In genomic region chr20:53672484-53673129, GRCh38 we compare ENCODE assay signal across 19 cellular contexts.
DNase-seq lines count a peak whose midpoint lies in the region; FAIRE-seq and TF ChIP-seq lines count a peak whose summit lies in the region.
"Had no signal": no experiment of that assay in that cellular context is flagged by ENCODE, and none has a peak within 500 bp of the region (broad histone marks: within the 10 kb centered on the region; RNA-seq: fewer than 3 reads in every experiment).

No MANE protein-coding gene starts in this region.

- no peaks in the 10 kb centered on the region for H4K20me1 ChIP-seq in astrocyte (ENCODE audit: insufficient read depth, low read length)

- H3K9me3 ChIP-seq in HEK293 (ENCODE audit: control insufficient read depth, insufficient read depth, low read depth, low read length) (no peaks in the 10 kb centered on the region), astrocyte (ENCODE audit: insufficient read depth, low read depth, low read length) (no peaks in the 10 kb centered on the region)
- no peaks in the 10 kb centered on the region for H3K9me3 ChIP-seq in CD4-positive, alpha-beta memory T cell (ENCODE audit: control insufficient read depth in 1 of 2, low read length in 2 of 2)
- H3K9me3 ChIP-seq: heart left ventricle, Peyer's patch had no signal

- no peak overlapping the region for H3K27ac ChIP-seq in HEK293 (ENCODE audit: extremely low read depth, low read depth, low read length)
- H3K27ac ChIP-seq in astrocyte (ENCODE audit: low read depth, low read length) = peak overlapping the region; percentile 56
- no peak overlapping the region for H3K27ac ChIP-seq in CD4-positive, alpha-beta memory T cell (ENCODE audit: low read depth, low read length)
- H3K27ac ChIP-seq: brain microvascular endothelial cell, dorsolateral prefrontal cortex, heart left ventricle, Peyer's patch had no signal

- no peak for FAIRE-seq in astrocyte (lab: Jason Lieb, UNC)

- H3K27me3 Mint-ChIP-seq in astrocyte (ENCODE audit: low read depth, unreplicated experiment) = no peaks in the 10 kb centered on the region
- H3K27me3 Mint-ChIP-seq in CD4-positive, alpha-beta memory T cell = no peaks in the 10 kb centered on the region
- H3K27me3 Mint-ChIP-seq: stimulated activated naive CD8-positive, alpha-beta T cell treated with anti-CD3 and anti-CD28 coated beads, Interleukin-15, Interleukin-2, amounts not matched to agents 100 ng/mL and 50 ng/mL, for 24 hours had no signal

- H3K27me3 ChIP-seq in astrocyte (ENCODE audit: insufficient read depth, low read length) (no peaks in the 10 kb centered on the region), kidney epithelial cell (ENCODE audit: control insufficient read depth, insufficient read depth, low read length) (no peaks in the 10 kb centered on the region)
- H3K27me3 ChIP-seq in CD4-positive, alpha-beta memory T cell (ENCODE audit: insufficient read depth, low read length) = no peaks in the 10 kb centered on the region
- H3K27me3 ChIP-seq: brain microvascular endothelial cell, dorsolateral prefrontal cortex, heart left ventricle, Peyer's patch had no signal

- no peak overlapping the region for H3K9ac ChIP-seq in astrocyte (ENCODE audit: low read length)

- H3K4me3 Mint-ChIP-seq in astrocyte (ENCODE audit: unreplicated experiment) = no peak overlapping the region
- no peak overlapping the region for H3K4me3 Mint-ChIP-seq in CD4-positive, alpha-beta memory T cell
- H3K4me3 Mint-ChIP-seq: immature natural killer cell; stimulated activated naive CD8-positive, alpha-beta T cell treated with anti-CD3 and anti-CD28 coated beads, Interleukin-15, Interleukin-2, amounts not matched to agents 100 ng/mL and 50 ng/mL, for 24 hours had no signal

- H3K9me3 Mint-ChIP-seq in astrocyte (ENCODE audit: unreplicated experiment) = no peaks in the 10 kb centered on the region
- H3K9me3 Mint-ChIP-seq in CD4-positive, alpha-beta memory T cell = no peaks in the 10 kb centered on the region
- H3K9me3 Mint-ChIP-seq: immature natural killer cell; stimulated activated naive CD8-positive, alpha-beta T cell treated with anti-CD3 and anti-CD28 coated beads, Interleukin-15, Interleukin-2, amounts not matched to agents 100 ng/mL and 50 ng/mL, for 24 hours had no signal

- intact Hi-C loops in CD4-positive, alpha-beta memory T cell (cut with micrococcal nuclease) = no loop called here

- H3K36me3 ChIP-seq in HEK293 (ENCODE audit: control insufficient read depth in 2 of 2, insufficient read depth in 1 of 2, low read length in 2 of 2) (no peaks in the 10 kb centered on the region), astrocyte (ENCODE audit: insufficient read depth, low read length) (no peaks in the 10 kb centered on the region), kidney epithelial cell (ENCODE audit: control insufficient read depth, insufficient read depth, low read length) (no peaks in the 10 kb centered on the region)
- H3K36me3 ChIP-seq in CD4-positive, alpha-beta memory T cell (ENCODE audit: insufficient read depth, low read length) = no peaks in the 10 kb centered on the region
- H3K36me3 ChIP-seq: brain microvascular endothelial cell, heart left ventricle, Peyer's patch had no signal

- POLR2A ChIA-PET in HEK293 (lab: Yijun Ruan, JAX) = no interaction called here
- POLR2A ChIA-PET in CD4-positive, alpha-beta memory T cell (lab: Charles Lee; ENCODE audit: partially characterized antibody) = interaction anchor here (1.0 kb wide), 1 partner anchor 12 kb away, joined by 4 read pairs; no protein-coding TSS in a partner anchor

- no peak overlapping the region for H3K27ac Mint-ChIP-seq in astrocyte (ENCODE audit: unreplicated experiment)
- no peak overlapping the region for H3K27ac Mint-ChIP-seq in CD4-positive, alpha-beta memory T cell
- H3K27ac Mint-ChIP-seq: immature natural killer cell; stimulated activated naive CD8-positive, alpha-beta T cell treated with anti-CD3 and anti-CD28 coated beads, Interleukin-15, Interleukin-2, amounts not matched to agents 100 ng/mL and 50 ng/mL, for 24 hours had no signal

- H3K36me3 Mint-ChIP-seq in astrocyte (ENCODE audit: low read depth, unreplicated experiment) = no peaks in the 10 kb centered on the region
- no peaks in the 10 kb centered on the region for H3K36me3 Mint-ChIP-seq in CD4-positive, alpha-beta memory T cell
- H3K36me3 Mint-ChIP-seq: immature natural killer cell had no signal

- H3K79me2 ChIP-seq in astrocyte (ENCODE audit: insufficient read depth, low read length) = no peaks in the 10 kb centered on the region

- DNase-seq in A172 (ENCODE audit: low spot score) = peak; percentile 44
- DNase-seq in astrocyte (ENCODE audit: low read depth) = peak; percentile 71
- DNase-seq in kidney epithelial cell (ENCODE audit: low read depth) = peak; percentile 70
- DNase-seq in CD4-positive, alpha-beta memory T cell = no peak
- DNase-seq in activated CD8-positive, alpha-beta memory T cell treated with anti-CD3 and anti-CD28 coated beads for 24 hours = no peak
- no peak for DNase-seq in activated effector memory CD4-positive, alpha-beta T cell treated with anti-CD3 and anti-CD28 coated beads, Interleukin-2, amount 50 U/mL, for 16 hours
- DNase-seq in NCI-H1092 (lab: John Stamatoyannopoulos, UW) = no peak
- DNase-seq: activated naive CD4-positive, alpha-beta T cell treated with anti-CD3 and anti-CD28 coated beads, Interleukin-2, amount 50 U/mL, for 16 hours; activated T-cell treated with anti-CD3 and anti-CD28 coated beads for 4 hours; brain microvascular endothelial cell; dorsolateral prefrontal cortex; heart left ventricle; immature natural killer cell; NCI-H2081 treated with DMSO at 0.1 percent for 48 hours; NCI-H774; Peyer's patch; stimulated activated CD4-positive, alpha-beta T cell treated with anti-CD3 and anti-CD28 coated beads, Interleukin-15, amount 100 ng/mL, for 24 hours had no signal

- TF ChIP-seq CTCF in HEK293 (tag by site-specific recombination; IDR thresholded peaks at IDR 0.05) (no peak), astrocyte (IDR thresholded peaks at IDR 0.05; ENCODE audit: insufficient read depth, low read depth, low read length) (no peak), kidney epithelial cell (IDR thresholded peaks at IDR 0.05; ENCODE audit: insufficient read depth, low read length, poor library complexity, severe bottlenecking) (no peak)

- H3K4me1 ChIP-seq in HEK293 (ENCODE audit: control insufficient read depth, insufficient read depth, low read length) = no peaks in the 10 kb centered on the region
- peaks cover 7% of the 10 kb centered on the region for H3K4me1 ChIP-seq in astrocyte (ENCODE audit: insufficient read depth, low read length)
- H3K4me1 ChIP-seq in CD4-positive, alpha-beta memory T cell (ENCODE audit: insufficient read depth, low read length) = no peaks in the 10 kb centered on the region

- H3K4me3 ChIP-seq in HEK293 (ENCODE audit: low read depth, low read length) = no peak overlapping the region
- H3K4me3 ChIP-seq in astrocyte (ENCODE audit: insufficient read depth, low read depth, low read length) = no peak overlapping the region
- no peak overlapping the region for H3K4me3 ChIP-seq in kidney epithelial cell (ENCODE audit: low read depth, low read length)
- H3K4me3 ChIP-seq in CD4-positive, alpha-beta memory T cell (ENCODE audit: low read length in 2 of 2) = no peak overlapping the region
- H3K4me3 ChIP-seq: dorsolateral prefrontal cortex, heart left ventricle, Peyer's patch had no signal

- peak overlapping the region; percentile 57 for H3K4me2 ChIP-seq in astrocyte (ENCODE audit: low read length)

- CTCF ChIA-PET in HEK293 (lab: Yijun Ruan, JAX) = interaction anchor here (0.6 kb wide), 1 partner anchor 620 kb away, joined by 3 read pairs; no protein-coding TSS in a partner anchor
- CTCF ChIA-PET in CD4-positive, alpha-beta memory T cell (lab: Charles Lee; ENCODE audit: partially characterized antibody) = interaction anchor here (0.7 to 1.3 kb wide), 3 partner anchors 11 to 36 kb away, joined by 3 to 5 read pairs (median 5); no protein-coding TSS in a partner anchor

- peaks cover 5% of the 10 kb centered on the region for H3K4me1 Mint-ChIP-seq in astrocyte (ENCODE audit: low read depth, unreplicated experiment)
- H3K4me1 Mint-ChIP-seq in CD4-positive, alpha-beta memory T cell = peaks cover 0 to 2% (median under 1%) of the 10 kb centered on the region in 4 donors

- no peak overlapping the region for H2AFZ ChIP-seq in astrocyte (ENCODE audit: low read depth, low read length)

TF ChIP-seq in HEK293, 187 proteins besides CTCF, POLR2A, EP300 and RAD21:
- TF ChIP-seq ZNF362 (tag by site-specific recombination; IDR thresholded peaks at IDR 0.05) = peak; percentile 43; the same call in 1 of the 2 replicates
- no peak for TF ChIP-seq ZBTB1 (tag by site-specific recombination; IDR thresholded peaks at IDR 0.05)
- TF ChIP-seq ZNF23 (tag by site-specific recombination; IDR thresholded peaks at IDR 0.05; ENCODE audit: borderline replicate concordance) = no peak
TF ChIP-seq in HEK293: peak in this region for 1.

Comparison
In these comparisons a context has a peak if more than half of its experiments do, and no peak if none do; other contexts are left out.
1. DNase-seq: peak in A172 (single experiment), astrocyte (single experiment) and kidney epithelial cell (single experiment); none in CD4-positive, alpha-beta memory T cell (0 of 5), activated CD8-positive, alpha-beta memory T cell treated with anti-CD3 and anti-CD28 coated beads for 24 hours (single experiment), activated effector memory CD4-positive, alpha-beta T cell treated with anti-CD3 and anti-CD28 coated beads, Interleukin-2, amount 50 U/mL, for 16 hours (single experiment) and NCI-H1092 (single experiment).